2 cellular contexts compared by ENCODE assay signal in the genomic region with DNA sequence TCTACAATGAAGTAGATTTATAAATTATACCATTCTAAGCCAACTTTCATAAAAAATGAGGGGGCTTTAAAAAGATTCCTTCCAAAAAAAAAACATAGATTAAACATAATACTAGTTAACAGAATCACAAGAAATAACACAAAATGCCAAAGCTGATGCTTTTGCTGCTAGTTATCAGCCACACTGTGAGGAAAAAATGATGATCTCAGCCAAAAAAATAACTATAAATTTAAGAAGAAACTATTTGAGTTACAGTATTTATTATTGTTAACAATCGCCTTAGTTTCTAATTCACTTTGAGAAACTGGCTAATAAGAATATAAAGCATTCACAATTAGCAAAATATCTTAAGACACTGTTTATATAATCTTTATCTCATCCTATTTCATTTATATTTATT.
TF ChIP-seq lines count a peak whose summit lies in the region.

No MANE protein-coding gene starts in this region.

TF ChIP-seq in A549, 52 proteins besides CTCF, POLR2A, EP300 and RAD21:
- TF ChIP-seq EHMT2 (IDR thresholded peaks at IDR 0.05; ENCODE audit: low read depth): no peak
- no peak for TF ChIP-seq SMC3 (IDR thresholded peaks at IDR 0.05)
- TF ChIP-seq, protein P1, sequence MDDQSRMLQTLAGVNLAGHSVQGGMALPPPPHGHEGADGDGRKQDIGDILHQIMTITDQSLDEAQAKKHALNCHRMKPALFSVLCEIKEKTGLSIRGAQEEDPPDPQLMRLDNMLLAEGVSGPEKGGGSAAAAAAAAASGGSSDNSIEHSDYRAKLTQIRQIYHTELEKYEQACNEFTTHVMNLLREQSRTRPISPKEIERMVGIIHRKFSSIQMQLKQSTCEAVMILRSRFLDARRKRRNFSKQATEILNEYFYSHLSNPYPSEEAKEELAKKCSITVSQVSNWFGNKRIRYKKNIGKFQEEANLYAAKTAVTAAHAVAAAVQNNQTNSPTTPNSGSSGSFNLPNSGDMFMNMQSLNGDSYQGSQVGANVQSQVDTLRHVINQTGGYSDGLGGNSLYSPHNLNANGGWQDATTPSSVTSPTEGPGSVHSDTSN (IDR thresholded peaks at IDR 0.05): no peak
- peak; percentile 55 for TF ChIP-seq MAFK (IDR thresholded peaks at IDR 0.05; ENCODE audit: partially characterized antibody)
TF ChIP-seq in A549: peak in this region for 1.

TF ChIP-seq in K562, 482 proteins besides CTCF, POLR2A, EP300 and RAD21:
- TF ChIP-seq, protein P2, sequence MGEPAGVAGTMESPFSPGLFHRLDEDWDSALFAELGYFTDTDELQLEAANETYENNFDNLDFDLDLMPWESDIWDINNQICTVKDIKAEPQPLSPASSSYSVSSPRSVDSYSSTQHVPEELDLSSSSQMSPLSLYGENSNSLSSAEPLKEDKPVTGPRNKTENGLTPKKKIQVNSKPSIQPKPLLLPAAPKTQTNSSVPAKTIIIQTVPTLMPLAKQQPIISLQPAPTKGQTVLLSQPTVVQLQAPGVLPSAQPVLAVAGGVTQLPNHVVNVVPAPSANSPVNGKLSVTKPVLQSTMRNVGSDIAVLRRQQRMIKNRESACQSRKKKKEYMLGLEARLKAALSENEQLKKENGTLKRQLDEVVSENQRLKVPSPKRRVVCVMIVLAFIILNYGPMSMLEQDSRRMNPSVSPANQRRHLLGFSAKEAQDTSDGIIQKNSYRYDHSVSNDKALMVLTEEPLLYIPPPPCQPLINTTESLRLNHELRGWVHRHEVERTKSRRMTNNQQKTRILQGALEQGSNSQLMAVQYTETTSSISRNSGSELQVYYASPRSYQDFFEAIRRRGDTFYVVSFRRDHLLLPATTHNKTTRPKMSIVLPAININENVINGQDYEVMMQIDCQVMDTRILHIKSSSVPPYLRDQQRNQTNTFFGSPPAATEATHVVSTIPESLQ (CRISPR knock-in tag; IDR thresholded peaks at IDR 0.05): no peak
- peak; percentile 13; the same call in 1 of the 2 replicates for TF ChIP-seq MAFK (IDR thresholded peaks at IDR 0.05; ENCODE audit: low read length)
- TF ChIP-seq ZNF197 (CRISPR knock-in tag; IDR thresholded peaks at IDR 0.05; ENCODE audit: low read depth): no peak
- TF ChIP-seq MAFF (IDR thresholded peaks at IDR 0.05; ENCODE audit: low read length): peak; percentile 31; the same call in 1 of the 2 replicates
- peak; percentile 64 for TF ChIP-seq ZNF316 (IDR thresholded peaks at IDR 0.05)
- TF ChIP-seq NR3C1 (CRISPR knock-in tag; IDR thresholded peaks at IDR 0.05): no peak
